In genomic region chr4:17665852-17666251, GRCh38 we compare ENCODE assay signal across 23 cellular contexts.
"Had no signal": no experiment of that assay in that cellular context is flagged by ENCODE, and none has a peak within 500 bp of the region (broad histone marks: within the 10 kb centered on the region; RNA-seq: fewer than 3 reads in every experiment).

No MANE protein-coding gene starts in this region.

- H3K27me3 ChIP-seq: esophagus squamous epithelium, gastroesophageal sphincter, spleen, stomach, transverse colon had no signal

- ATAC-seq: gastroesophageal sphincter; lower lobe of right lung; natural killer cell treated with Interleukin-12 subunit alpha and Interleukin-12 subunit beta and Interleukin-15 and Interleukin-18, amount 100 ng/mL, for 72 hours; sciatic nerve had no signal

- DNase-seq: effector memory CD4-positive, alpha-beta T cell; esophagus squamous epithelium; foreskin fibroblast; immature natural killer cell; left ventricle myocardium inferior; lower lobe of right lung; occipital lobe; retina; spleen; stimulated activated CD4-positive, alpha-beta T cell treated with anti-CD3 and anti-CD28 coated beads, Interleukin-15, amount 100 ng/mL, for 24 hours; stimulated activated CD4-positive, alpha-beta T cell treated with anti-CD3 and anti-CD28 coated beads, Interleukin-1b, Interleukin-23, amount 100 ng/mL, for 48 hours; stimulated activated CD4-positive, alpha-beta T cell treated with anti-CD3 and anti-CD28 coated beads, Interleukin-4, amount 100 ng/mL, for 4 hours; stimulated activated naive B cell treated with anti-CD40 and anti-IgM and Interleukin-4, amounts not matched to agents 10 μg/mL and 1 μg/mL and 100 μg/mL, for 72 hours; stomach; substantia nigra; transverse colon had no signal

- H3K4me3 ChIP-seq: esophagus squamous epithelium, gastroesophageal sphincter, left ventricle myocardium inferior, lower lobe of right lung, prostate gland, spleen, stomach, thoracic aorta, transverse colon had no signal

- H3K4me1 ChIP-seq: esophagus squamous epithelium, gastroesophageal sphincter, left ventricle myocardium inferior, lower lobe of right lung, prostate gland, stomach, transverse colon had no signal

- H3K9me3 ChIP-seq: esophagus squamous epithelium, gastroesophageal sphincter, lower lobe of right lung, prostate gland, stomach, thoracic aorta, transverse colon had no signal

- H2AFZ ChIP-seq: parathyroid adenoma had no signal

- H3K9ac ChIP-seq: parathyroid adenoma had no signal

- H3K36me3 ChIP-seq: esophagus squamous epithelium, gastroesophageal sphincter, left ventricle myocardium inferior, lower lobe of right lung, prostate gland, spleen, stomach, thoracic aorta, transverse colon had no signal

- H3K27ac ChIP-seq: epithelial cell of prostate, esophagus squamous epithelium, gastroesophageal sphincter, left ventricle myocardium inferior, lower lobe of right lung, parathyroid adenoma, prostate gland, spleen, stomach, thoracic aorta, transverse colon had no signal

- H3K79me2 ChIP-seq: parathyroid adenoma had no signal
